8 cellular contexts compared by ENCODE assay signal in the genomic region with DNA sequence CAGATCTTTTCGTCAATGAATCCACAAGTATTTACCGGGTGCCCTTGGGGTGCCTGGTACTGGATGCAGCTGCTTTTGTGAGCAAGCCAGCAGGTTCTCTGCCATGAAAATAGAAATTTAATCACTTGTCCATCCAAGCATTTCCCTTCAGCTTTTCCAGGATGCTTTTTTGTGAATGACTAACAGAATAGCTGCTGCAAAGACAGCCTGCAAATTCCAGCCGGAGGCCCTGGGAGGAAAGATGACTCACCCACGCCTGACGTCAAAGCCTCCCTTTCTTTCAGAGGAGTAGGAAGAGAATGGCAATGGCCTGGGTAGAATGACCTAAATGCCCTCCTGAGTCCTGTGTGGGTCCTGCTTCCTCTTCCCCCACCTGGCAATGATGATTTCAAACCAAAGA.
DNase-seq lines count a peak whose midpoint lies in the region; ATAC-seq and TF ChIP-seq lines count a peak whose summit lies in the region.

No MANE protein-coding gene starts in this region.

- H3K9me3 Mint-ChIP-seq in Caco-2 (ENCODE audit: unreplicated experiment) = no peaks in the 10 kb centered on the region
- H3K9me3 Mint-ChIP-seq in activated T-helper 2 cell treated with anti-CD3 and anti-CD28 coated beads, Interferon-gamma antibody, Interleukin-2, Interleukin-4, amounts not matched to agents 10 μg/mL and 5 μg/mL and 100 μg/mL, durations not matched to agents 14 hours and 24 hours and 36 hours = no peaks in the 10 kb centered on the region

- 33 to 36% methylated on average over 5 of the region's 5 CpGs for WGBS in thyroid gland, 2 donors

- peaks cover 21% of the 10 kb centered on the region for H3K4me1 Mint-ChIP-seq in Caco-2 (ENCODE audit: low read depth, unreplicated experiment)
- peaks cover 8% of the 10 kb centered on the region for H3K4me1 Mint-ChIP-seq in activated T-helper 2 cell treated with anti-CD3 and anti-CD28 coated beads, Interferon-gamma antibody, Interleukin-2, Interleukin-4, amounts not matched to agents 10 μg/mL and 5 μg/mL and 100 μg/mL, durations not matched to agents 14 hours and 24 hours and 36 hours (ENCODE audit: low read depth)

- H3K36me3 ChIP-seq in Caco-2 (ENCODE audit: control insufficient read depth, insufficient read depth, low read length) (no peaks in the 10 kb centered on the region), left lung (no peaks in the 10 kb centered on the region), thyroid gland (no peaks in the 10 kb centered on the region)

- intact Hi-C loops in Caco-2 (cut with micrococcal nuclease; ENCODE audit: unreplicated experiment) (loop anchor here (1.0 kb wide), 2 partner anchors 33 to 50 kb away; no protein-coding TSS in a partner anchor), left lung (cut with DNase I) (no loop called here), thyroid gland (cut with DNase I) (no loop called here)
- intact Hi-C loops in activated T-helper 2 cell treated with anti-CD3 and anti-CD28 coated beads, Interferon-gamma antibody, Interleukin-2, Interleukin-4, amounts not matched to agents 10 μg/mL and 5 μg/mL and 100 μg/mL, durations not matched to agents 14 hours and 24 hours and 36 hours (cut with micrococcal nuclease) = loop anchor here (5.0 to 10.0 kb wide), 3 partner anchors 33 to 559 kb away; no protein-coding TSS in a partner anchor

- H3K9me3 ChIP-seq in Caco-2 (no peaks in the 10 kb centered on the region), left lung (no peaks in the 10 kb centered on the region), thyroid gland (no peaks in the 10 kb centered on the region)

- no peaks in the 10 kb centered on the region for H3K27me3 Mint-ChIP-seq in Caco-2 (ENCODE audit: insufficient read depth, unreplicated experiment)
- H3K27me3 Mint-ChIP-seq in activated T-helper 2 cell treated with anti-CD3 and anti-CD28 coated beads, Interferon-gamma antibody, Interleukin-2, Interleukin-4, amounts not matched to agents 10 μg/mL and 5 μg/mL and 100 μg/mL, durations not matched to agents 14 hours and 24 hours and 36 hours (ENCODE audit: low read depth) = peaks cover 3% of the 10 kb centered on the region

- no peak overlapping the region for H3K4me3 Mint-ChIP-seq in Caco-2 (ENCODE audit: unreplicated experiment)
- no peak overlapping the region for H3K4me3 Mint-ChIP-seq in activated T-helper 2 cell treated with anti-CD3 and anti-CD28 coated beads, Interferon-gamma antibody, Interleukin-2, Interleukin-4, amounts not matched to agents 10 μg/mL and 5 μg/mL and 100 μg/mL, durations not matched to agents 14 hours and 24 hours and 36 hours (ENCODE audit: low read depth)

- H3K27ac ChIP-seq in left lung = peak overlapping the region; percentile 13 to 53
- H3K27ac ChIP-seq in thyroid gland = peak overlapping the region; percentile 60 to 81 (median 81)

- peaks cover 4% of the 10 kb centered on the region for H3K36me3 Mint-ChIP-seq in Caco-2 (ENCODE audit: insufficient read depth, unreplicated experiment)
- H3K36me3 Mint-ChIP-seq in activated T-helper 2 cell treated with anti-CD3 and anti-CD28 coated beads, Interferon-gamma antibody, Interleukin-2, Interleukin-4, amounts not matched to agents 10 μg/mL and 5 μg/mL and 100 μg/mL, durations not matched to agents 14 hours and 24 hours and 36 hours (ENCODE audit: low read depth) = no peaks in the 10 kb centered on the region

- TF ChIP-seq CTCF in Caco-2 (IDR thresholded peaks at IDR 0.05; ENCODE audit: insufficient read depth in 1 of 2, low read depth in 1 of 2, low read length in 1 of 2, severe bottlenecking in 1 of 2, unreplicated experiment in 1 of 2) (no peak), left lung (IDR thresholded peaks at IDR 0.05) (no peak), thyroid gland (IDR thresholded peaks at IDR 0.05) (no peak)

- H3K4me3 ChIP-seq in Caco-2 (ENCODE audit: low read depth, low read length) (no peak overlapping the region), left lung (no peak overlapping the region), thyroid gland (replicated peaks in 1 of 3) (no peak overlapping the region)

- DNase-seq in Caco-2 (peak; percentile 85 to 89), NCI-H2196 (lab: John Stamatoyannopoulos, UW; ENCODE audit: unreplicated experiment) (peak; percentile 77), dermis blood vessel endothelial cell (peak; percentile 98), left lung (peak in 1 of 2 donors; percentile 81), thyroid gland (peak; percentile 85 to 87)
- DNase-seq in activated naive CD4-positive, alpha-beta T cell treated with anti-CD3 and anti-CD28 coated beads, Interleukin-2, amount 50 U/mL, for 16 hours = no peak
- DNase-seq in activated T-helper 2 cell treated with anti-CD3 and anti-CD28 coated beads, Interferon-gamma antibody, Interleukin-2, Interleukin-4, amounts not matched to agents 10 μg/mL and 5 μg/mL and 100 μg/mL, durations not matched to agents 14 hours and 24 hours and 36 hours (ENCODE audit: low spot score) = no peak

- peak in 1 of 2 donors; percentile 10 for TF ChIP-seq POLR2A in thyroid gland (IDR thresholded peaks at IDR 0.05)

- peak overlapping the region; percentile 3 for H3K27ac Mint-ChIP-seq in Caco-2 (ENCODE audit: unreplicated experiment)
- no peak overlapping the region for H3K27ac Mint-ChIP-seq in activated T-helper 2 cell treated with anti-CD3 and anti-CD28 coated beads, Interferon-gamma antibody, Interleukin-2, Interleukin-4, amounts not matched to agents 10 μg/mL and 5 μg/mL and 100 μg/mL, durations not matched to agents 14 hours and 24 hours and 36 hours

- POLR2A ChIA-PET in Caco-2 (lab: Charles Lee) = no interaction called here

- ATAC-seq in left lung (peak; percentile 92), HG03571 (IDR thresholded peaks at IDR 0.05; ENCODE audit: unreplicated experiment) (no peak)

- peaks cover 32% of the 10 kb centered on the region for H3K4me1 ChIP-seq in Caco-2
- H3K4me1 ChIP-seq in left lung = no peaks in the 10 kb centered on the region
- H3K4me1 ChIP-seq in thyroid gland = peaks cover 8 to 15% of the 10 kb centered on the region in 2 donors

- CTCF ChIA-PET in Caco-2 (lab: Charles Lee) = interaction anchor here (0.5 to 2.2 kb wide), 3 partner anchors 74 to 176 kb away, joined by 4 to 9 read pairs (median 4); no protein-coding TSS in a partner anchor

- BruUV-seq in Caco-2 (replicated peaks; lab: Mats Ljungman, UMichigan) = no TSS peak

- H3K27me3 ChIP-seq in Caco-2 (replicated peaks; ENCODE audit: control insufficient read depth, insufficient read depth, low read length) (no peaks in the 10 kb centered on the region), left lung (no peaks in the 10 kb centered on the region), thyroid gland (no peaks in the 10 kb centered on the region)

Comparison
In these comparisons a context has a peak if more than half of its experiments do, and no peak if none do; other contexts are left out.
1. DNase-seq: peak in Caco-2 (2 of 2), NCI-H2196 (single experiment), dermis blood vessel endothelial cell (single experiment) and thyroid gland (2 of 2); none in activated naive CD4-positive, alpha-beta T cell treated with anti-CD3 and anti-CD28 coated beads, Interleukin-2, amount 50 U/mL, for 16 hours (single experiment) and activated T-helper 2 cell treated with anti-CD3 and anti-CD28 coated beads, Interferon-gamma antibody, Interleukin-2, Interleukin-4, amounts not matched to agents 10 μg/mL and 5 μg/mL and 100 μg/mL, durations not matched to agents 14 hours and 24 hours and 36 hours (single experiment).
2. intact Hi-C loops: an anchor here in Caco-2 (1.0 kb wide) and activated T-helper 2 cell treated with anti-CD3 and anti-CD28 coated beads, Interferon-gamma antibody, Interleukin-2, Interleukin-4, amounts not matched to agents 10 μg/mL and 5 μg/mL and 100 μg/mL, durations not matched to agents 14 hours and 24 hours and 36 hours (5.0 to 10.0 kb wide); none called in left lung and thyroid gland.